11 cellular contexts compared by ENCODE assay signal in genomic region chr5:170986598-170986997, GRCh38.
DNase-seq lines count a peak whose midpoint lies in the region; ATAC-seq and TF ChIP-seq lines count a peak whose summit lies in the region.
"Had no signal": no experiment of that assay in that cellular context is flagged by ENCODE, and none has a peak within 500 bp of the region (broad histone marks: within the 10 kb centered on the region; RNA-seq: fewer than 3 reads in every experiment).

No MANE protein-coding gene starts in this region.

- H2AFZ ChIP-seq in PC-9 = no peak overlapping the region

- no peaks in the 10 kb centered on the region for H3F3A ChIP-seq in PC-9 (ENCODE audit: insufficient read depth, low read depth)

- no peaks in the 10 kb centered on the region for H3K79me2 ChIP-seq in PC-9 (ENCODE audit: low read depth)

- no peak overlapping the region for H3K27ac ChIP-seq in PC-9

- CTCF ChIA-PET in PC-9 (lab: Charles Lee) = interaction anchor here (0.7 kb wide), 1 partner anchor 353 kb away, joined by 3 read pairs; no protein-coding TSS in a partner anchor

- no peaks in the 10 kb centered on the region for H3K4me1 ChIP-seq in PC-9 (replicated peaks; ENCODE audit: insufficient read depth)

- intact Hi-C loops in PC-9 (cut with micrococcal nuclease; ENCODE audit: unreplicated experiment) = loop anchor here (2.0 kb wide), 1 partner anchor 350 kb away; no protein-coding TSS in a partner anchor

- H4K20me1 ChIP-seq in PC-9 (ENCODE audit: insufficient read depth) = no peaks in the 10 kb centered on the region

- no peaks in the 10 kb centered on the region for H3K9me3 ChIP-seq in PC-9 (ENCODE audit: insufficient read depth, low read depth)

- TF ChIP-seq CTCF in PC-9 (conservative IDR thresholded peaks at IDR 0.05) = peak; percentile 48

- no peak for ATAC-seq in GM19463 (IDR thresholded peaks at IDR 0.05; ENCODE audit: unreplicated experiment)

- no peak overlapping the region for H3K4me2 ChIP-seq in PC-9

- POLR2A ChIA-PET in PC-9 (lab: Charles Lee; ENCODE audit: unreplicated experiment) = no interaction called here

- DNase-seq in Ammon's horn (ENCODE audit: low spot score) (peak; percentile 13), LHCN-M2 (ENCODE audit: low read depth) (peak; percentile 0), PC-9 (no peak), fibroblast of the conjunctiva (ENCODE audit: low read depth) (peak; percentile 3), 8988T (no peak), D341Med (ENCODE audit: low spot score) (no peak)
- no peak for DNase-seq in central memory CD4-positive, alpha-beta T cell
- DNase-seq: activated T-cell treated with anti-CD3 and anti-CD28 coated beads for 4 hours, Calu3, SIG-M5 had no signal

- H3K9me2 ChIP-seq in PC-9 (ENCODE audit: insufficient read depth) = no peaks in the 10 kb centered on the region

- H3K36me3 ChIP-seq in PC-9 (ENCODE audit: low read depth) = no peaks in the 10 kb centered on the region

- no TSS peak for BruUV-seq in PC-9 (replicated peaks; lab: Mats Ljungman, UMichigan)

- no peaks in the 10 kb centered on the region for H3K27me3 ChIP-seq in PC-9 (ENCODE audit: insufficient read depth, low read depth)

- no peak overlapping the region for H3K4me3 ChIP-seq in PC-9

Comparison
In these comparisons a context has a peak if more than half of its experiments do, and no peak if none do; other contexts are left out.
1. DNase-seq: peak in Ammon's horn (single experiment), LHCN-M2 (single experiment) and fibroblast of the conjunctiva (single experiment); none in PC-9 (0 of 2), 8988T (single experiment), central memory CD4-positive, alpha-beta T cell (single experiment) and D341Med (single experiment).